16 cellular contexts compared by ENCODE assay signal in genomic region chr21:7957713-7958064, GRCh38.
"Had no signal": no experiment of that assay in that cellular context is flagged by ENCODE, and none has a peak within 500 bp of the region (broad histone marks: within the 10 kb centered on the region; RNA-seq: fewer than 3 reads in every experiment).

No MANE protein-coding gene starts in this region.

- H3K36me3 ChIP-seq: breast epithelium had no signal

- H3K4me1 Mint-ChIP-seq: activated CD8-positive, alpha-beta memory T cell treated with anti-CD3 and anti-CD28 coated beads, Interleukin-2, amount 10 ng/mL, durations not matched to agents 7 days and 5 days; activated naive CD8-positive, alpha-beta T cell treated with anti-CD3 and anti-CD28 coated beads for 36 hours; stimulated activated naive B cell treated with anti-CD40 and anti-IgM and Interleukin-4, amounts not matched to agents 10 μg/mL and 1 μg/mL and 100 μg/mL, for 72 hours had no signal

- DNase-seq: activated CD4-positive, alpha-beta T cell treated with anti-CD3 and anti-CD28 coated beads, Interleukin-2, amount 50 U/mL, for 48 hours; activated CD4-positive, CD25-positive, alpha-beta regulatory T cell treated with anti-CD3 and anti-CD28 coated beads, Interleukin-2, amount 50 U/mL, for 72 hours; activated CD8-positive, alpha-beta memory T cell treated with anti-CD3 and anti-CD28 coated beads, Interleukin-2, amount 10 ng/mL, durations not matched to agents 7 days and 5 days; activated gamma-delta T cell treated with Interleukin-2 at 50 U/mL for 16 hours; activated naive CD8-positive, alpha-beta T cell treated with anti-CD3 and anti-CD28 coated beads for 36 hours; activated T-cell treated with anti-CD3 and anti-CD28 coated beads, Interleukin-2, amount 50 U/mL, for 4 hours; anterior cingulate cortex; hypothalamus; left cardiac atrium; posterior cingulate gyrus; stimulated activated naive B cell treated with anti-CD40 and anti-IgM and Interleukin-4, amounts not matched to agents 10 μg/mL and 1 μg/mL and 100 μg/mL, for 72 hours; substantia nigra; T-helper 9 cell had no signal

- H3K27ac Mint-ChIP-seq: activated CD8-positive, alpha-beta memory T cell treated with anti-CD3 and anti-CD28 coated beads, Interleukin-2, amount 10 ng/mL, durations not matched to agents 7 days and 5 days; activated naive CD8-positive, alpha-beta T cell treated with anti-CD3 and anti-CD28 coated beads for 36 hours; stimulated activated naive B cell treated with anti-CD40 and anti-IgM and Interleukin-4, amounts not matched to agents 10 μg/mL and 1 μg/mL and 100 μg/mL, for 72 hours; type B pancreatic cell had no signal

- H3K4me1 ChIP-seq: breast epithelium had no signal

- H3K4me2 ChIP-seq: smooth muscle cell had no signal

- H3K27me3 ChIP-seq: breast epithelium had no signal

- H3K27me3 Mint-ChIP-seq: activated CD8-positive, alpha-beta memory T cell treated with anti-CD3 and anti-CD28 coated beads, Interleukin-2, amount 10 ng/mL, durations not matched to agents 7 days and 5 days; activated naive CD8-positive, alpha-beta T cell treated with anti-CD3 and anti-CD28 coated beads for 36 hours; stimulated activated naive B cell treated with anti-CD40 and anti-IgM and Interleukin-4, amounts not matched to agents 10 μg/mL and 1 μg/mL and 100 μg/mL, for 72 hours; type B pancreatic cell had no signal

- H3K4me3 ChIP-seq: breast epithelium, smooth muscle cell had no signal

- H3K4me3 Mint-ChIP-seq: activated CD8-positive, alpha-beta memory T cell treated with anti-CD3 and anti-CD28 coated beads, Interleukin-2, amount 10 ng/mL, durations not matched to agents 7 days and 5 days; activated naive CD8-positive, alpha-beta T cell treated with anti-CD3 and anti-CD28 coated beads for 36 hours; activated T-cell treated with anti-CD3 and anti-CD28 coated beads, Interleukin-2, amount 50 U/mL, for 4 hours; stimulated activated naive B cell treated with anti-CD40 and anti-IgM and Interleukin-4, amounts not matched to agents 10 μg/mL and 1 μg/mL and 100 μg/mL, for 72 hours; type B pancreatic cell had no signal

- H3K27ac ChIP-seq: breast epithelium had no signal

- ATAC-seq: activated CD8-positive, alpha-beta memory T cell treated with anti-CD3 and anti-CD28 coated beads, Interleukin-2, amount 10 ng/mL, durations not matched to agents 7 days and 5 days had no signal
